1 cellular context compared by ENCODE assay signal in the genomic region with DNA sequence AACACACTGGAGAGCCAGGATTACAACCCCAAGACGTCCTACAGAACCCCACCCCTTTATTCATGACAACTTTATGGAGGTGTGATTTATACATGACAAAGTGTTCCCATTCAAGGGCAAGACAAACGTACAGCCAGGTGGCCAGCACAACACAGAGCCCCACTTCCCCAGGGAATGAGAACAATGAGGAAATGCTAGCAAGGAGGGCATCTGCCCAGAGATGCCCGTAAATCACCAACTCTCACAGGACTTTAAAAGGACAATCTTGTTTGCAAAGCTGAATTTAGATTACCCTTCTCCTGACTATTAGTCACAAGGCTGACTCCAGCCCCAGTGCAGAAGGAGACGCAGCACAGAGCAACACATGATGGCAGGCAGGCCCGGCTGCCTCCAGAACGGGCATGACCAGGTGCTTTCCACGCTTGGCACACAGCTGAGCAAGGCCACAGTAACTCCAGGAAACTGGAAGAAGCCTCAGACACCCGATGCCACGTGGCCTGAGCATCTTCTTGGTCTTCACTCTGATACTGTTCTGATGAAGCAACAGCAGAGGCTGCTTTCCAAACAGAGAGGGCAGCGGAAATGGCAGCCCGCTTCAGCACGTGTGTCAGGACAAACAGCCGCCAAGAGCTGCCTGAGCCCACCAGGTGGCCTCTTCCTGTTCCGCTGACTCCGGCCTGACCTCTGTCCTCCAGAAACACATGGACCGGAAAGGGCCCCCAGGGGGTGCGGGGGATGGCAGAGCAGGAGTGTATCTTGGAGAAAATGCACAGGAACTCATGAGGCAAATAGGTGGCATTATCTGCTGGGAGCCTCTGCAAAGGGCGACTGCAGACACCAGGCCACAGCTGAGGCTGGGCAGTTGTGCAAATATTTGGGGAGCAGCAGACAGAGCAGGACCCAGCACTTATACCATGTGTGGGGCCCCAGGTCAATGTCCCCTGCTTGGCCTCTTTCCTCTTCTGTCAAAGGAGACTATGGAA.
A peak's percentile ranks its signal among the peaks of the same experiment; 100 is the strongest.
TF ChIP-seq lines count a peak whose summit lies in the region.

No MANE protein-coding gene starts in this region.

TF ChIP-seq in K562, 482 proteins besides CTCF, POLR2A, EP300 and RAD21 (continues in another document):
- TF ChIP-seq MYC (IDR thresholded peaks at IDR 0.05; ENCODE audit: low read depth, low read length), result peak; percentile 96
- no peak for TF ChIP-seq MYC (CRISPR knock-in tag; IDR thresholded peaks at IDR 0.05; ENCODE audit: borderline replicate concordance, low read depth)
- no peak for TF ChIP-seq NBN (IDR thresholded peaks at IDR 0.05; ENCODE audit: low read depth)
- no peak for TF ChIP-seq ZNF347 (CRISPR knock-in tag; IDR thresholded peaks at IDR 0.05; ENCODE audit: low read depth)
- TF ChIP-seq, protein P1, sequence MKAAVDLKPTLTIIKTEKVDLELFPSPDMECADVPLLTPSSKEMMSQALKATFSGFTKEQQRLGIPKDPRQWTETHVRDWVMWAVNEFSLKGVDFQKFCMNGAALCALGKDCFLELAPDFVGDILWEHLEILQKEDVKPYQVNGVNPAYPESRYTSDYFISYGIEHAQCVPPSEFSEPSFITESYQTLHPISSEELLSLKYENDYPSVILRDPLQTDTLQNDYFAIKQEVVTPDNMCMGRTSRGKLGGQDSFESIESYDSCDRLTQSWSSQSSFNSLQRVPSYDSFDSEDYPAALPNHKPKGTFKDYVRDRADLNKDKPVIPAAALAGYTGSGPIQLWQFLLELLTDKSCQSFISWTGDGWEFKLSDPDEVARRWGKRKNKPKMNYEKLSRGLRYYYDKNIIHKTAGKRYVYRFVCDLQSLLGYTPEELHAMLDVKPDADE (conservative IDR thresholded peaks at IDR 0.05; ENCODE audit: control insufficient read depth, low read depth, low read length), result peak; percentile 77
- TF ChIP-seq ZFP1 (CRISPR knock-in tag; IDR thresholded peaks at IDR 0.05), result no peak
- TF ChIP-seq GABPA (tag; conservative IDR thresholded peaks at IDR 0.05; ENCODE audit: low read depth), result peak; percentile 88
- TF ChIP-seq ZNF232 (CRISPR knock-in tag; IDR thresholded peaks at IDR 0.05), result 0 out of 2 replicates have a peak, but pooled peaks have one; percentile 22
- TF ChIP-seq HNRNPL (IDR thresholded peaks at IDR 0.05; ENCODE audit: low read depth, low read length), result no peak
- no peak for TF ChIP-seq XRCC3 (IDR thresholded peaks at IDR 0.05)
- 0 out of 2 replicates have a peak, but pooled peaks have one; percentile 48 for TF ChIP-seq KLF1 (tag; IDR thresholded peaks at IDR 0.05)
- TF ChIP-seq, protein P2, sequence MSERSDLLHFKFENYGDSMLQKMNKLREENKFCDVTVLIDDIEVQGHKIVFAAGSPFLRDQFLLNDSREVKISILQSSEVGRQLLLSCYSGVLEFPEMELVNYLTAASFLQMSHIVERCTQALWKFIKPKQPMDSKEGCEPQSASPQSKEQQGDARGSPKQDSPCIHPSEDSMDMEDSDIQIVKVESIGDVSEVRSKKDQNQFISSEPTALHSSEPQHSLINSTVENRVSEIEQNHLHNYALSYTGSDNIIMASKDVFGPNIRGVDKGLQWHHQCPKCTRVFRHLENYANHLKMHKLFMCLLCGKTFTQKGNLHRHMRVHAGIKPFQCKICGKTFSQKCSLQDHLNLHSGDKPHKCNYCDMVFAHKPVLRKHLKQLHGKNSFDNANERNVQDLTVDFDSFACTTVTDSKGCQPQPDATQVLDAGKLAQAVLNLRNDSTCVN (CRISPR knock-in tag; IDR thresholded peaks at IDR 0.05), result no peak
- TF ChIP-seq, protein P3, sequence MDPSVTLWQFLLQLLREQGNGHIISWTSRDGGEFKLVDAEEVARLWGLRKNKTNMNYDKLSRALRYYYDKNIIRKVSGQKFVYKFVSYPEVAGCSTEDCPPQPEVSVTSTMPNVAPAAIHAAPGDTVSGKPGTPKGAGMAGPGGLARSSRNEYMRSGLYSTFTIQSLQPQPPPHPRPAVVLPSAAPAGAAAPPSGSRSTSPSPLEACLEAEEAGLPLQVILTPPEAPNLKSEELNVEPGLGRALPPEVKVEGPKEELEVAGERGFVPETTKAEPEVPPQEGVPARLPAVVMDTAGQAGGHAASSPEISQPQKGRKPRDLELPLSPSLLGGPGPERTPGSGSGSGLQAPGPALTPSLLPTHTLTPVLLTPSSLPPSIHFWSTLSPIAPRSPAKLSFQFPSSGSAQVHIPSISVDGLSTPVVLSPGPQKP (CRISPR knock-in tag; IDR thresholded peaks at IDR 0.05), result no peak
- TF ChIP-seq SIN3A (IDR thresholded peaks at IDR 0.05; ENCODE audit: borderline replicate concordance in 2 of 2, control insufficient read depth in 1 of 2, low read depth in 2 of 2, low read length in 2 of 2), result peak in 1 of 2 experiments; percentile 51; a peak in 2 of 4 replicates
- TF ChIP-seq RBM25 (IDR thresholded peaks at IDR 0.05; ENCODE audit: low read depth, low read length, severe bottlenecking), result no peak
- TF ChIP-seq, protein P4, sequence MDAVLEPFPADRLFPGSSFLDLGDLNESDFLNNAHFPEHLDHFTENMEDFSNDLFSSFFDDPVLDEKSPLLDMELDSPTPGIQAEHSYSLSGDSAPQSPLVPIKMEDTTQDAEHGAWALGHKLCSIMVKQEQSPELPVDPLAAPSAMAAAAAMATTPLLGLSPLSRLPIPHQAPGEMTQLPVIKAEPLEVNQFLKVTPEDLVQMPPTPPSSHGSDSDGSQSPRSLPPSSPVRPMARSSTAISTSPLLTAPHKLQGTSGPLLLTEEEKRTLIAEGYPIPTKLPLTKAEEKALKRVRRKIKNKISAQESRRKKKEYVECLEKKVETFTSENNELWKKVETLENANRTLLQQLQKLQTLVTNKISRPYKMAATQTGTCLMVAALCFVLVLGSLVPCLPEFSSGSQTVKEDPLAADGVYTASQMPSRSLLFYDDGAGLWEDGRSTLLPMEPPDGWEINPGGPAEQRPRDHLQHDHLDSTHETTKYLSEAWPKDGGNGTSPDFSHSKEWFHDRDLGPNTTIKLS (IDR thresholded peaks at IDR 0.05; ENCODE audit: borderline replicate concordance, low read depth), result peak; percentile 57; the same call in 1 of the 2 replicates
- peak in 1 of 2 experiments; percentile 72; a peak in 2 of 4 replicates for TF ChIP-seq HDAC1 (IDR thresholded peaks at IDR 0.05)
- TF ChIP-seq ZNF239 (CRISPR knock-in tag; IDR thresholded peaks at IDR 0.05), result peak; percentile 45; the same call in 1 of the 2 replicates
- peak; percentile 96 for TF ChIP-seq ETV1 (tag; conservative IDR thresholded peaks at IDR 0.05; ENCODE audit: low read depth)
- TF ChIP-seq SMAD4 (CRISPR knock-in tag; conservative IDR thresholded peaks at IDR 0.05), result peak; percentile 87
- peak; percentile 85 for TF ChIP-seq DMBX1 (CRISPR knock-in tag; IDR thresholded peaks at IDR 0.05; ENCODE audit: borderline replicate concordance)
- no peak for TF ChIP-seq ATF7 (IDR thresholded peaks at IDR 0.05)
- TF ChIP-seq RNF2 (IDR thresholded peaks at IDR 0.05), result peak; percentile 92
- TF ChIP-seq RBM39 (optimal IDR thresholded peaks at IDR 0.05; ENCODE audit: low read depth, low read length), result peak; percentile 35
- peak; percentile 72; the same call in 1 of the 2 replicates for TF ChIP-seq ZNF589 (CRISPR knock-in tag; IDR thresholded peaks at IDR 0.05; ENCODE audit: low read depth)
- TF ChIP-seq ZNF143 (CRISPR knock-in tag; IDR thresholded peaks at IDR 0.05), result no peak
- no peak for TF ChIP-seq HNRNPH1 (optimal IDR thresholded peaks at IDR 0.05; ENCODE audit: low read depth, low read length)
- no peak for TF ChIP-seq PTTG1 (tag; IDR thresholded peaks at IDR 0.05; ENCODE audit: low read depth)
- TF ChIP-seq SMAD3 (CRISPR knock-in tag; conservative IDR thresholded peaks at IDR 0.05), result no peak
- TF ChIP-seq CXXC5 (CRISPR knock-in tag; IDR thresholded peaks at IDR 0.05), result peak; percentile 72
- TF ChIP-seq, protein P5, sequence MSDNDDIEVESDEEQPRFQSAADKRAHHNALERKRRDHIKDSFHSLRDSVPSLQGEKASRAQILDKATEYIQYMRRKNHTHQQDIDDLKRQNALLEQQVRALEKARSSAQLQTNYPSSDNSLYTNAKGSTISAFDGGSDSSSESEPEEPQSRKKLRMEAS (CRISPR knock-in tag; IDR thresholded peaks at IDR 0.05), result peak; percentile 98
- no peak for TF ChIP-seq ZNF121 (CRISPR knock-in tag; conservative IDR thresholded peaks at IDR 0.05)
- TF ChIP-seq HDAC2 (IDR thresholded peaks at IDR 0.05), result 0 out of 2 replicates have a peak, but pooled peaks have one; percentile 22
- TF ChIP-seq NCOA6 (IDR thresholded peaks at IDR 0.05), result no peak
- 0 out of 2 replicates have a peak, but pooled peaks have one; percentile 49 for TF ChIP-seq ELF1 (tag; IDR thresholded peaks at IDR 0.05)
- TF ChIP-seq FOXM1 (IDR thresholded peaks at IDR 0.05; ENCODE audit: low read depth), result no peak
- no peak for TF ChIP-seq FOXM1 (CRISPR knock-in tag; IDR thresholded peaks at IDR 0.05; ENCODE audit: low read depth)
- TF ChIP-seq MYNN (IDR thresholded peaks at IDR 0.05), result peak; percentile 53; the same call in 1 of the 2 replicates
- no peak for TF ChIP-seq MYNN (CRISPR knock-in tag; IDR thresholded peaks at IDR 0.05)
- TF ChIP-seq HDAC3 (IDR thresholded peaks at IDR 0.05; ENCODE audit: borderline replicate concordance, partially characterized antibody), result no peak
- TF ChIP-seq E2F3 (CRISPR knock-in tag; IDR thresholded peaks at IDR 0.05), result peak; percentile 65; the same call in 1 of the 2 replicates
- peak in 1 of 2 experiments; percentile 51; a peak in 1 of 4 replicates for TF ChIP-seq TRIM24 (IDR thresholded peaks at IDR 0.05)
- TF ChIP-seq ZNF311 (CRISPR knock-in tag; IDR thresholded peaks at IDR 0.05), result peak; percentile 86
- peak; percentile 65 for TF ChIP-seq HMGN3 (IDR thresholded peaks at IDR 0.05; ENCODE audit: borderline replicate concordance, extremely low read depth, insufficient read length, low read depth, low read length)
- 0 out of 2 replicates have a peak, but pooled peaks have one; percentile 32 for TF ChIP-seq MXI1 (IDR thresholded peaks at IDR 0.05; ENCODE audit: low read depth, low read length)
- no peak for TF ChIP-seq LCOR (CRISPR knock-in tag; IDR thresholded peaks at IDR 0.05)
- TF ChIP-seq BRCA1 (IDR thresholded peaks at IDR 0.05), result no peak
- no peak for TF ChIP-seq BRCA1 (CRISPR knock-in tag; IDR thresholded peaks at IDR 0.05)
- peak; percentile 73; the same call in 1 of the 2 replicates for TF ChIP-seq CEBPG (CRISPR knock-in tag; IDR thresholded peaks at IDR 0.05)
- peak; percentile 72 to 82 for TF ChIP-seq CEBPG (tag; conservative IDR thresholded peaks at IDR 0.05 in 1 of 2, IDR thresholded peaks at IDR 0.05 in 1 of 2)
- TF ChIP-seq ZKSCAN1 (IDR thresholded peaks at IDR 0.05; ENCODE audit: low read depth, low read length), result 0 out of 2 replicates have a peak, but pooled peaks have one; percentile 2
- TF ChIP-seq DPF2 (IDR thresholded peaks at IDR 0.05), result peak; percentile 38; the same call in 1 of the 2 replicates
- TF ChIP-seq ZBTB7A (IDR thresholded peaks at IDR 0.05; ENCODE audit: borderline replicate concordance, control insufficient read depth, low read depth, low read length), result peak; percentile 82; the same call in 1 of the 2 replicates
- TF ChIP-seq, protein P6, sequence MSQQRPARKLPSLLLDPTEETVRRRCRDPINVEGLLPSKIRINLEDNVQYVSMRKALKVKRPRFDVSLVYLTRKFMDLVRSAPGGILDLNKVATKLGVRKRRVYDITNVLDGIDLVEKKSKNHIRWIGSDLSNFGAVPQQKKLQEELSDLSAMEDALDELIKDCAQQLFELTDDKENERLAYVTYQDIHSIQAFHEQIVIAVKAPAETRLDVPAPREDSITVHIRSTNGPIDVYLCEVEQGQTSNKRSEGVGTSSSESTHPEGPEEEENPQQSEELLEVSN (IDR thresholded peaks at IDR 0.05; ENCODE audit: borderline replicate concordance in 1 of 2, extremely low read depth in 1 of 2, insufficient read depth in 1 of 2, insufficient read length in 1 of 2, low read depth in 1 of 2, low read length in 1 of 2, poor library complexity in 1 of 2, severe bottlenecking in 1 of 2), result peak; percentile 89 to 99
- no peak for TF ChIP-seq ZNF217 (CRISPR knock-in tag; IDR thresholded peaks at IDR 0.05)
- peak; percentile 15; the same call in 1 of the 2 replicates for TF ChIP-seq JUN (IDR thresholded peaks at IDR 0.05; ENCODE audit: borderline replicate concordance, low read depth, low read length)
- TF ChIP-seq JUN (CRISPR knock-in tag; IDR thresholded peaks at IDR 0.05; ENCODE audit: borderline replicate concordance), result no peak
- TF ChIP-seq, protein P7, sequence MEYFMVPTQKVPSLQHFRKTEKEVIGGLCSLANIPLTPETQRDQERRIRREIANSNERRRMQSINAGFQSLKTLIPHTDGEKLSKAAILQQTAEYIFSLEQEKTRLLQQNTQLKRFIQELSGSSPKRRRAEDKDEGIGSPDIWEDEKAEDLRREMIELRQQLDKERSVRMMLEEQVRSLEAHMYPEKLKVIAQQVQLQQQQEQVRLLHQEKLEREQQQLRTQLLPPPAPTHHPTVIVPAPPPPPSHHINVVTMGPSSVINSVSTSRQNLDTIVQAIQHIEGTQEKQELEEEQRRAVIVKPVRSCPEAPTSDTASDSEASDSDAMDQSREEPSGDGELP (CRISPR knock-in tag; IDR thresholded peaks at IDR 0.05; ENCODE audit: borderline replicate concordance), result peak; percentile 88
- TF ChIP-seq, protein P8, sequence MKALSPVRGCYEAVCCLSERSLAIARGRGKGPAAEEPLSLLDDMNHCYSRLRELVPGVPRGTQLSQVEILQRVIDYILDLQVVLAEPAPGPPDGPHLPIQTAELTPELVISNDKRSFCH (CRISPR knock-in tag; IDR thresholded peaks at IDR 0.05), result no peak
- TF ChIP-seq, protein P8 (tag; IDR thresholded peaks at IDR 0.05), result peak; percentile 65; the same call in 1 of the 2 replicates
- TF ChIP-seq ZBED1 (IDR thresholded peaks at IDR 0.05), result no peak
- peak; percentile 67; the same call in 1 of the 2 replicates for TF ChIP-seq ZNF175 (CRISPR knock-in tag; IDR thresholded peaks at IDR 0.05; ENCODE audit: low read depth)
- TF ChIP-seq POLR2G (IDR thresholded peaks at IDR 0.05; ENCODE audit: low read depth, low read length), result peak; percentile 69
- TF ChIP-seq, protein P9, sequence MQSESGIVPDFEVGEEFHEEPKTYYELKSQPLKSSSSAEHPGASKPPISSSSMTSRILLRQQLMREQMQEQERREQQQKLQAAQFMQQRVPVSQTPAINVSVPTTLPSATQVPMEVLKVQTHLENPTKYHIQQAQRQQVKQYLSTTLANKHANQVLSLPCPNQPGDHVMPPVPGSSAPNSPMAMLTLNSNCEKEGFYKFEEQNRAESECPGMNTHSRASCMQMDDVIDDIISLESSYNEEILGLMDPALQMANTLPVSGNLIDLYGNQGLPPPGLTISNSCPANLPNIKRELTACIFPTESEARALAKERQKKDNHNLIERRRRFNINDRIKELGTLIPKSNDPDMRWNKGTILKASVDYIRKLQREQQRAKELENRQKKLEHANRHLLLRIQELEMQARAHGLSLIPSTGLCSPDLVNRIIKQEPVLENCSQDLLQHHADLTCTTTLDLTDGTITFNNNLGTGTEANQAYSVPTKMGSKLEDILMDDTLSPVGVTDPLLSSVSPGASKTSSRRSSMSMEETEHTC (IDR thresholded peaks at IDR 0.05), result 0 out of 2 replicates have a peak, but pooled peaks have one; percentile 24
- TF ChIP-seq PYGO2 (tag; IDR thresholded peaks at IDR 0.05), result no peak
- TF ChIP-seq ERF (CRISPR knock-in tag; IDR thresholded peaks at IDR 0.05), result 0 out of 2 replicates have a peak, but pooled peaks have one; percentile 22
- TF ChIP-seq NR2C2 (CRISPR knock-in tag; IDR thresholded peaks at IDR 0.05), result peak; percentile 86
- peak; percentile 93 for TF ChIP-seq NR2C2 (tag; IDR thresholded peaks at IDR 0.05)
- no peak for TF ChIP-seq ZNF212 (CRISPR knock-in tag; IDR thresholded peaks at IDR 0.05)
- TF ChIP-seq KLF13 (tag; IDR thresholded peaks at IDR 0.05; ENCODE audit: borderline replicate concordance, low read depth), result peak; percentile 27; the same call in 1 of the 2 replicates
